Comparison of ENCODE assay signal across 8 cellular contexts in genomic region chr20:25584905-25585704, GRCh38. TPM values are rescaled to one million over a fixed set of nuclear protein-coding genes. Genes with fewer than 3 reads are reported as not detected.
A peak's percentile ranks its signal among the peaks of the same experiment; 100 is the strongest.
DNase-seq lines count a peak whose midpoint lies in the region; ATAC-seq and TF ChIP-seq lines count a peak whose summit lies in the region.

TSS of gene NINL (minus strand) at chr20:25585531. CDS start at chr20:25526587, 58,944 bp downstream.

- peaks cover 49 to 78% (median 65%) of the 10 kb centered on the region in 3 donors for H3K27me3 Mint-ChIP-seq in CD14-positive monocyte (ENCODE audit: low read depth in 3 of 3)

- no peak for TF ChIP-seq CTCF in CD14-positive monocyte (IDR thresholded peaks at IDR 0.05)
- no peak for TF ChIP-seq CTCF in mucosa of descending colon (IDR thresholded peaks at IDR 0.05)

- peak within 1 kb of the TSS; percentile 34 to 89 for H3K4me3 Mint-ChIP-seq in CD14-positive monocyte

- no peaks in the 10 kb centered on the region for H3K9me3 ChIP-seq in mucosa of descending colon

- ATAC-seq in GM21723 (IDR thresholded peaks at IDR 0.05; ENCODE audit: unreplicated experiment): peak; percentile 77
- ATAC-seq in mucosa of descending colon: peak; percentile 92
- no peak for ATAC-seq in GM18858 (IDR thresholded peaks at IDR 0.05; ENCODE audit: unreplicated experiment)

- H3K27ac Mint-ChIP-seq in CD14-positive monocyte: no peak within 1 kb of the TSS

- H3K36me3 Mint-ChIP-seq in CD14-positive monocyte: peaks cover 0 to 4% of the 10 kb centered on the region in 2 donors

- H3K4me1 Mint-ChIP-seq in CD14-positive monocyte: peaks cover 5% of the 10 kb centered on the region

- H3K4me1 ChIP-seq in mucosa of descending colon (ENCODE audit: low read depth): peaks cover 6% of the 10 kb centered on the region

- DNase-seq in CD14-positive monocyte (ENCODE audit: low spot score): no peak
- peak; percentile 68 for DNase-seq in NCI-H2171 treated with DMSO at 0.1 percent for 48 hours (lab: John Stamatoyannopoulos, UW)
- DNase-seq in activated CD8-positive, alpha-beta memory T cell treated with anti-CD3 and anti-CD28 coated beads, Interleukin-2, amount 50 U/mL, for 4 hours: peak; percentile 61
- no peak for DNase-seq in epithelial cell of prostate (ENCODE audit: low read depth, low spot score)
- DNase-seq in mucosa of descending colon: peak; percentile 51 to 75 (median 67)
- DNase-seq in stimulated activated CD8-positive, alpha-beta memory T cell treated with anti-CD3 and anti-CD28 coated beads, Interleukin-7, amount 100 ng/mL, for 24 hours (ENCODE audit: low read depth): peak; percentile 4

- peak within 1 kb of the TSS; percentile 38 for H3K27ac ChIP-seq in epithelial cell of prostate

- H3K4me3 ChIP-seq in mucosa of descending colon: peak within 1 kb of the TSS; percentile 32

- H3K9me3 Mint-ChIP-seq in CD14-positive monocyte: peaks cover 0 to 19% (median 11%) of the 10 kb centered on the region in 7 donors

- intact Hi-C loops in CD14-positive monocyte (cut with micrococcal nuclease): no loop called here
- intact Hi-C loops in mucosa of descending colon (cut with DNase I, micrococcal nuclease): no loop called here

- no peaks in the 10 kb centered on the region for H3K36me3 ChIP-seq in mucosa of descending colon (ENCODE audit: low read depth)

RNA-seq across cellular contexts. Expression of gene NINL, which starts in this region (rescaled TPM):
- polyA plus RNA-seq in CD14-positive monocyte: under 1 TPM in 1 of 2 donors, not detected in 1; 0.15 TPM
- total RNA-seq in mucosa of descending colon: 10 to 100 TPM in 1 of 3 donors, 1 to 10 TPM in 2; 1.8 to 15.1 (median 3.3) TPM

Comparison
In these comparisons a context has a peak if more than half of its experiments do, and no peak if none do; other contexts are left out.
1. DNase-seq: peak in NCI-H2171 treated with DMSO at 0.1 percent for 48 hours (single experiment), activated CD8-positive, alpha-beta memory T cell treated with anti-CD3 and anti-CD28 coated beads, Interleukin-2, amount 50 U/mL, for 4 hours (single experiment), mucosa of descending colon (3 of 3) and stimulated activated CD8-positive, alpha-beta memory T cell treated with anti-CD3 and anti-CD28 coated beads, Interleukin-7, amount 100 ng/mL, for 24 hours (single experiment); none in CD14-positive monocyte (single experiment) and epithelial cell of prostate (single experiment).